ENCODE assay signal across 26 cellular contexts in genomic region chr3:53649816-53650215, GRCh38.
"Had no signal": no experiment of that assay in that cellular context is flagged by ENCODE, and none has a peak within 500 bp of the region (broad histone marks: within the 10 kb centered on the region; RNA-seq: fewer than 3 reads in every experiment).

No MANE protein-coding gene starts in this region.

- H3K4me1 ChIP-seq: foreskin keratinocyte, heart right ventricle, lower lobe of right lung, tibial artery had no signal

- H3K9me3 ChIP-seq: esophagus muscularis mucosa, gastroesophageal sphincter, lower lobe of right lung, neutrophil, prostate gland, testis, tibial artery had no signal

- H3K36me3 Mint-ChIP-seq: stimulated activated effector memory CD8-positive, alpha-beta T cell treated with anti-CD3 and anti-CD28 coated beads, Interleukin-12 subunit alpha, Interleukin-12 subunit beta, amount 100 ng/mL, for 72 hours; type B pancreatic cell had no signal

- H3K4me3 Mint-ChIP-seq: dendritic cell treated with granulocyte-macrophage colony-stimulating factor and Interleukin-4, amounts not matched to agents 40 ng/mL and 50 ng/mL, for 4 days; endodermal cell; immature natural killer cell; natural killer cell; neural crest cell; stimulated activated effector memory CD8-positive, alpha-beta T cell treated with anti-CD3 and anti-CD28 coated beads, Interleukin-12 subunit alpha, Interleukin-12 subunit beta, amount 100 ng/mL, for 72 hours; type B pancreatic cell had no signal

- H3K36me3 ChIP-seq: esophagus muscularis mucosa, gastroesophageal sphincter, heart right ventricle, lower lobe of right lung, neutrophil, prostate gland, sigmoid colon, tibial artery had no signal

- H3K4me1 Mint-ChIP-seq: endodermal cell; immature natural killer cell; natural killer cell; neural crest cell; stimulated activated effector memory CD8-positive, alpha-beta T cell treated with anti-CD3 and anti-CD28 coated beads, Interleukin-12 subunit alpha, Interleukin-12 subunit beta, amount 100 ng/mL, for 72 hours had no signal

- H3K4me3 ChIP-seq: esophagus muscularis mucosa, gastroesophageal sphincter, heart right ventricle, lower lobe of right lung, prostate gland, sigmoid colon, testis, tibial artery had no signal

- H3K27me3 ChIP-seq: esophagus muscularis mucosa, gastroesophageal sphincter, sigmoid colon, testis had no signal

- ATAC-seq: foreskin keratinocyte, gastroesophageal sphincter, heart right ventricle, left ventricle myocardium superior, lower lobe of right lung, natural killer cell, right cardiac atrium had no signal

- H3K27ac Mint-ChIP-seq: dendritic cell treated with granulocyte-macrophage colony-stimulating factor and Interleukin-4, amounts not matched to agents 40 ng/mL and 50 ng/mL, for 4 days; endodermal cell; immature natural killer cell; natural killer cell; stimulated activated effector memory CD8-positive, alpha-beta T cell treated with anti-CD3 and anti-CD28 coated beads, Interleukin-12 subunit alpha, Interleukin-12 subunit beta, amount 100 ng/mL, for 72 hours; type B pancreatic cell had no signal

- DNase-seq: effector CD8-positive, alpha-beta T cell; endodermal cell; foreskin keratinocyte; heart right ventricle; hippocampal formation; immature natural killer cell; islet precursor cell; kidney glomerular epithelial cell; left ventricle myocardium superior; lower lobe of right lung; natural killer cell; right cardiac atrium; sigmoid colon; stimulated activated CD4-positive, alpha-beta T cell treated with anti-CD3 and anti-CD28 coated beads, Interleukin-4, amount 100 ng/mL, for 24 hours; stimulated activated naive CD8-positive, alpha-beta T cell treated with anti-CD3 and anti-CD28 coated beads, Interleukin-15, Interleukin-2, amounts not matched to agents 100 U/mL and 50 U/mL, for 24 hours; substantia nigra; testis; tibial artery had no signal
